ENCODE assay signal across 14 cellular contexts in genomic region chr1:86779308-86780191, GRCh38.
DNase-seq lines count a peak whose midpoint lies in the region; ATAC-seq and TF ChIP-seq lines count a peak whose summit lies in the region.
"Had no signal": no experiment of that assay in that cellular context is flagged by ENCODE, and none has a peak within 500 bp of the region (broad histone marks: within the 10 kb centered on the region; RNA-seq: fewer than 3 reads in every experiment).

No MANE protein-coding gene starts in this region.

- TF ChIP-seq POLR2A in stomach (IDR thresholded peaks at IDR 0.05) = no peak

- intact Hi-C loops in stomach (cut with DNase I; ENCODE audit: low total_unique reads) = no loop called here
- intact Hi-C loops in activated CD4-positive, alpha-beta T cell treated with anti-CD3 and anti-CD28 coated beads, Interleukin-2, amount 10 ng/mL, durations not matched to agents 24 days and 14 days (cut with micrococcal nuclease) = no loop called here

- peaks cover 0 to 3% (median 0%) of the 10 kb centered on the region in 4 donors for H3K9me3 ChIP-seq in stomach

- in situ Hi-C loops in ACHN (cut with HindIII; ENCODE audit: low pct_ligation_motif_present, low pct_unique_long_range_greater_than_20kb, low sequenced_read_pairs) = no loop called here

- TF ChIP-seq CTCF in fibroblast of the aortic adventitia (IDR thresholded peaks at IDR 0.05; ENCODE audit: insufficient read depth, low read length) (no peak), stomach (IDR thresholded peaks at IDR 0.05) (no peak)

- peaks cover 5 to 27% (median 6%) of the 10 kb centered on the region in 4 donors for H3K4me1 ChIP-seq in stomach

- H3K27me3 ChIP-seq in stomach = no peaks in the 10 kb centered on the region

- H3K4me1 Mint-ChIP-seq in activated CD4-positive, alpha-beta T cell treated with anti-CD3 and anti-CD28 coated beads, Interleukin-2, amount 10 ng/mL, durations not matched to agents 24 days and 14 days = peaks cover under 1% of the 10 kb centered on the region

- DNase-seq in NCI-H2029 (lab: John Stamatoyannopoulos, UW) (peak; percentile 24), NCI-H2029 treated with DMSO at 0.1 percent for 48 hours (lab: John Stamatoyannopoulos, UW) (no peak), RPMI7951 (ENCODE audit: low read depth) (peak; percentile 42), fibroblast of the aortic adventitia (ENCODE audit: low read depth) (peak; percentile 91), stomach (peak; percentile 40), ACHN (no peak)
- no peak for DNase-seq in activated CD4-positive, alpha-beta T cell treated with anti-CD3 and anti-CD28 coated beads, Interleukin-2, amount 10 ng/mL, durations not matched to agents 24 days and 14 days
- DNase-seq: 8988T; activated CD4-positive, alpha-beta memory T cell treated with anti-CD3 and anti-CD28 coated beads for 36 hours; DMS53; MV-4-11 had no signal

- no peaks in the 10 kb centered on the region for H3K27me3 Mint-ChIP-seq in activated CD4-positive, alpha-beta T cell treated with anti-CD3 and anti-CD28 coated beads, Interleukin-2, amount 10 ng/mL, durations not matched to agents 24 days and 14 days
- H3K27me3 Mint-ChIP-seq: activated naive CD4-positive, alpha-beta T cell treated with anti-CD3 and anti-CD28 coated beads, Interleukin-2, amount 50 U/mL, for 24 hours had no signal

- H3K4me3 ChIP-seq in fibroblast of the aortic adventitia (ENCODE audit: low read depth, low read length) = no peak overlapping the region
- no peak overlapping the region for H3K4me3 ChIP-seq in stomach

- H3K4me3 Mint-ChIP-seq in activated CD4-positive, alpha-beta T cell treated with anti-CD3 and anti-CD28 coated beads, Interleukin-2, amount 10 ng/mL, durations not matched to agents 24 days and 14 days = no peak overlapping the region
- H3K4me3 Mint-ChIP-seq: activated CD4-positive, alpha-beta memory T cell treated with anti-CD3 and anti-CD28 coated beads for 36 hours; activated naive CD4-positive, alpha-beta T cell treated with anti-CD3 and anti-CD28 coated beads, Interleukin-2, amount 50 U/mL, for 24 hours; T-helper 1 cell treated with Interleukin-12 subunit alpha and Interleukin-12 subunit beta and Interleukin-4 antibody, amounts not matched to agents 30 μg/mL and 1 μg/mL, for 36 hours had no signal

- 39 to 64% (median 45%) methylated on average over 8 of the region's 8 CpGs for WGBS in stomach, 5 donors

- H3K27ac Mint-ChIP-seq in activated CD4-positive, alpha-beta T cell treated with anti-CD3 and anti-CD28 coated beads, Interleukin-2, amount 10 ng/mL, durations not matched to agents 24 days and 14 days = no peak overlapping the region
- H3K27ac Mint-ChIP-seq: activated CD4-positive, alpha-beta memory T cell treated with anti-CD3 and anti-CD28 coated beads for 36 hours; activated naive CD4-positive, alpha-beta T cell treated with anti-CD3 and anti-CD28 coated beads, Interleukin-2, amount 50 U/mL, for 24 hours; T-helper 1 cell treated with Interleukin-12 subunit alpha and Interleukin-12 subunit beta and Interleukin-4 antibody, amounts not matched to agents 30 μg/mL and 1 μg/mL, for 36 hours had no signal

- H3K9me3 Mint-ChIP-seq in activated CD4-positive, alpha-beta T cell treated with anti-CD3 and anti-CD28 coated beads, Interleukin-2, amount 10 ng/mL, durations not matched to agents 24 days and 14 days = peaks cover 4% of the 10 kb centered on the region
- H3K9me3 Mint-ChIP-seq: activated CD4-positive, alpha-beta memory T cell treated with anti-CD3 and anti-CD28 coated beads for 36 hours; activated naive CD4-positive, alpha-beta T cell treated with anti-CD3 and anti-CD28 coated beads, Interleukin-2, amount 50 U/mL, for 24 hours; T-helper 1 cell treated with Interleukin-12 subunit alpha and Interleukin-12 subunit beta and Interleukin-4 antibody, amounts not matched to agents 30 μg/mL and 1 μg/mL, for 36 hours had no signal

- TF ChIP-seq EP300 in stomach (IDR thresholded peaks at IDR 0.05) = no peak

- no peak for ATAC-seq in HG02588 (IDR thresholded peaks at IDR 0.05; ENCODE audit: unreplicated experiment)

- H3K36me3 ChIP-seq in stomach = no peaks in the 10 kb centered on the region

- no peak overlapping the region for H3K27ac ChIP-seq in stomach

- no peaks in the 10 kb centered on the region for H3K36me3 Mint-ChIP-seq in activated CD4-positive, alpha-beta T cell treated with anti-CD3 and anti-CD28 coated beads, Interleukin-2, amount 10 ng/mL, durations not matched to agents 24 days and 14 days (ENCODE audit: low read depth)

Comparison
In these comparisons a context has a peak if more than half of its experiments do, and no peak if none do; other contexts are left out.
1. DNase-seq: peak in NCI-H2029 (single experiment), RPMI7951 (single experiment), fibroblast of the aortic adventitia (single experiment) and stomach (single experiment); none in NCI-H2029 treated with DMSO at 0.1 percent for 48 hours (single experiment), ACHN (single experiment) and activated CD4-positive, alpha-beta T cell treated with anti-CD3 and anti-CD28 coated beads, Interleukin-2, amount 10 ng/mL, durations not matched to agents 24 days and 14 days (single experiment).